In genomic region chr1:185317886-185318310, GRCh38 we compare ENCODE assay signal across 8 cellular contexts. TPM values are rescaled to one million over a fixed set of nuclear protein-coding genes. Genes with fewer than 3 reads are reported as not detected.
DNase-seq lines count a peak whose midpoint lies in the region; ATAC-seq and TF ChIP-seq lines count a peak whose summit lies in the region.

No MANE protein-coding gene starts in this region.

- intact Hi-C loops in body of pancreas (cut with DNase I) = no loop called here

- TF ChIP-seq CTCF in body of pancreas (IDR thresholded peaks at IDR 0.05) = peak in 1 of 7 experiments; percentile 18

- peak overlapping the region; percentile 87 for H3K9ac ChIP-seq in ES-I3 (ENCODE audit: low read depth, low read length)

- DNase-seq in KG1 (lab: John Stamatoyannopoulos, UW) (peak; percentile 73), T-helper 1 cell (peak; percentile 32 to 88 (median 64)), body of pancreas (peak; percentile 40 to 66 (median 46)), kidney glomerular epithelial cell (lab: John Stamatoyannopoulos, UW) (peak; percentile 47), NCI-H524 treated with DMSO at 0.1 percent for 48 hours (lab: John Stamatoyannopoulos, UW) (no peak)
- peak; percentile 73 for DNase-seq in stimulated activated CD4-positive, alpha-beta T cell treated with anti-CD3 and anti-CD28 coated beads, Interleukin-4, amount 100 ng/mL, for 24 hours

- ATAC-seq in GM21619 (IDR thresholded peaks at IDR 0.05; ENCODE audit: unreplicated experiment) (peak; percentile 36), body of pancreas (peak; percentile 13)

- H3K27me3 ChIP-seq in body of pancreas = no peaks in the 10 kb centered on the region

- WGBS in body of pancreas, 2 donors = 15% methylated on average over 11 of the region's 11 CpGs

- no peak for TF ChIP-seq POLR2A in body of pancreas (IDR thresholded peaks at IDR 0.05)

- H3K4me1 ChIP-seq in ES-I3 (ENCODE audit: insufficient read depth, low read length) = peaks cover 8% of the 10 kb centered on the region; the same call in 1 of the 2 replicates
- peaks cover 33% of the 10 kb centered on the region for H3K4me1 ChIP-seq in body of pancreas

- H3K36me3 ChIP-seq in ES-I3 (ENCODE audit: insufficient read depth, low read length) (no peaks in the 10 kb centered on the region; the same call in 1 of the 2 replicates), body of pancreas (replicated peaks in 1 of 2; ENCODE audit: insufficient read depth in 1 of 2, low read depth in 2 of 2) (no peaks in the 10 kb centered on the region)

- peak overlapping the region; percentile 92 to 99 (median 96) for H3K27ac ChIP-seq in body of pancreas

- no peaks in the 10 kb centered on the region for H3K9me3 ChIP-seq in ES-I3 (ENCODE audit: control insufficient read depth, insufficient read depth, low read length)
- no peaks in the 10 kb centered on the region for H3K9me3 ChIP-seq in body of pancreas

- H3K4me3 ChIP-seq in body of pancreas = no peak overlapping the region

RNA-seq across cellular contexts. Expression of gene IVNS1ABP, which starts 0.9 kb away (rescaled TPM):
- 10 to 100 TPM; 33.6 to 43.8 TPM for total RNA-seq in body of pancreas
